ENCODE assay signal across 30 cellular contexts in genomic region chr3:31422237-31422636, GRCh38.
"Had no signal": no experiment of that assay in that cellular context is flagged by ENCODE, and none has a peak within 500 bp of the region (broad histone marks: within the 10 kb centered on the region; RNA-seq: fewer than 3 reads in every experiment).

No MANE protein-coding gene starts in this region.

- DNase-seq: activated B cell treated with CpG ODN at 0.5 μM for 24 hours; activated CD4-positive, alpha-beta memory T cell treated with anti-CD3 and anti-CD28 coated beads for 36 hours; activated CD4-positive, alpha-beta T cell treated with anti-CD3 and anti-CD28 coated beads for 4 hours; activated CD4-positive, alpha-beta T cell treated with anti-CD3 and anti-CD28 coated beads, Interleukin-2, amount 50 U/mL, for 1 hour; activated CD4-positive, CD25-positive, alpha-beta regulatory T cell treated with anti-CD3 and anti-CD28 coated beads, Interleukin-2, amount 50 U/mL, for 72 hours; activated CD8-positive, alpha-beta memory T cell treated with anti-CD3 and anti-CD28 coated beads, Interleukin-2, amount 50 U/mL, for 4 hours; activated naive CD4-positive, alpha-beta T cell treated with anti-CD3 and anti-CD28 coated beads, Interleukin-2, amount 10 ng/mL, durations not matched to agents 7 days and 5 days; activated naive CD8-positive, alpha-beta T cell treated with anti-CD3 and anti-CD28 coated beads, Interleukin-2, amount 10 ng/mL, durations not matched to agents 7 days and 5 days; activated T-cell treated with anti-CD3 and anti-CD28 coated beads for 4 hours; activated T-cell treated with anti-CD3 and anti-CD28 coated beads, Interleukin-2, amount 50 U/mL, for 4 hours; amygdala; colonic mucosa; KG1; NCI-H1092 treated with DMSO at 0.1 percent for 48 hours; NCI-H1417; NCI-H146; NCI-H187; NCI-H2029 treated with DMSO at 0.1 percent for 48 hours; NCI-H2107; NCI-H2171; NCI-H446 treated with DMSO at 0.1 percent for 48 hours; NCI-H524; SHP77; SK-N-SH; T-helper 9 cell had no signal

- H3K4me3 ChIP-seq: ascending aorta, cardiac muscle cell, colonic mucosa, SJSA1 had no signal

- H3K4me2 ChIP-seq: SK-N-SH had no signal

- H3K9me3 ChIP-seq: ascending aorta, colonic mucosa, SJSA1, SK-N-SH had no signal

- H3K36me3 ChIP-seq: ascending aorta, cardiac muscle cell, colonic mucosa, SJSA1 had no signal

- ATAC-seq: Panc1 had no signal

- H3K4me1 ChIP-seq: ascending aorta, colonic mucosa, SJSA1 had no signal

- H3K9ac ChIP-seq: SK-N-SH had no signal

- H3K27me3 ChIP-seq: ascending aorta, cardiac muscle cell, colonic mucosa, SJSA1 had no signal

- H3K27ac ChIP-seq: ascending aorta, cardiac muscle cell, colonic mucosa, SJSA1, VCaP had no signal
